Comparison of ENCODE assay signal across 8 cellular contexts in genomic region chr16:67393790-67394270, GRCh38. TPM values are rescaled to one million over a fixed set of nuclear protein-coding genes. Genes with fewer than 3 reads are reported as not detected.
DNase-seq lines count a peak whose midpoint lies in the region; ATAC-seq and TF ChIP-seq lines count a peak whose summit lies in the region.

No MANE protein-coding gene starts in this region.

- DNase-seq in AG04450 (ENCODE audit: low read depth, low spot score) (no peak), esophagus squamous epithelium (lab: John Stamatoyannopoulos, UW) (no peak), Ammon's horn (ENCODE audit: low spot score) (no peak), HuH-7.5 (ENCODE audit: low spot score) (no peak)

- H3K4me1 ChIP-seq in HUES64 (ENCODE audit: insufficient read depth, low read length) (peaks cover 18% of the 10 kb centered on the region), esophagus squamous epithelium (peaks cover 66 to 88% (median 70%) of the 10 kb centered on the region in 3 donors), neutrophil (ENCODE audit: control insufficient read depth in 1 of 2, insufficient read depth in 1 of 2, low read depth in 1 of 2, low read length in 1 of 2) (peaks cover 43 to 49% of the 10 kb centered on the region in 2 experiments)

- CTCF ChIA-PET in AG04450 (lab: Charles Lee), result interaction anchor here (0.5 to 1.7 kb wide), 19 partner anchors 8 to 253 kb away, joined by 3 to 15 read pairs (median 5); no protein-coding TSS in a partner anchor

- ATAC-seq in GM18498 (IDR thresholded peaks at IDR 0.05; ENCODE audit: unreplicated experiment) (no peak), GM18502 (IDR thresholded peaks at IDR 0.05; ENCODE audit: poor library complexity, unreplicated experiment) (no peak)

- TF ChIP-seq CTCF in AG04450 (IDR thresholded peaks at IDR 0.05; ENCODE audit: low read depth, low read length) (no peak), esophagus squamous epithelium (IDR thresholded peaks at IDR 0.05) (no peak), neutrophil (IDR thresholded peaks at IDR 0.05) (no peak)

- H3K4me3 ChIP-seq in AG04450 (ENCODE audit: low read depth, low read length) (peak overlapping the region; percentile 54), HUES64 (ENCODE audit: low read length) (peak overlapping the region; percentile 41), esophagus squamous epithelium (peak overlapping the region; percentile 4 to 56 (median 48)), neutrophil (ENCODE audit: low read depth in 1 of 2, low read length in 1 of 2) (peak overlapping the region; percentile 26 to 49)

- H3K9ac ChIP-seq in HUES64 (ENCODE audit: low read depth, low read length), result no peak overlapping the region

- H3K36me3 ChIP-seq in HUES64 (ENCODE audit: insufficient read depth, low read length) (no peaks in the 10 kb centered on the region), esophagus squamous epithelium (no peaks in the 10 kb centered on the region), neutrophil (no peaks in the 10 kb centered on the region)

- 8% methylated on average over 24 of the region's 24 CpGs for WGBS in HUES64
- 29 to 60% methylated on average over 1 to 5 of the region's 24 CpGs for WGBS in esophagus squamous epithelium, 2 donors

- POLR2A ChIA-PET in AG04450 (lab: Yijun Ruan, JAX), result interaction anchor here (1.0 to 1.7 kb wide), 3 partner anchors 116 to 147 kb away, joined by 3 to 5 read pairs (median 4); partner anchors contain the start of gene FHOD1

- H3K9me3 ChIP-seq in AG04450 (ENCODE audit: control insufficient read depth, insufficient read depth, low read length) (peaks cover 5% of the 10 kb centered on the region; the same call in 1 of the 2 replicates), HUES64 (ENCODE audit: insufficient read depth, low read depth, low read length) (no peaks in the 10 kb centered on the region), esophagus squamous epithelium (no peaks in the 10 kb centered on the region), neutrophil (no peaks in the 10 kb centered on the region)

- TF ChIP-seq POLR2A in esophagus squamous epithelium (IDR thresholded peaks at IDR 0.05), result no peak

- intact Hi-C loops in esophagus squamous epithelium (cut with DNase I), result no loop called here

- H3K27ac ChIP-seq in AG04450 (ENCODE audit: low read depth, low read length) (no peak overlapping the region), HUES64 (ENCODE audit: low read depth, low read length) (no peak overlapping the region), esophagus squamous epithelium (peak overlapping the region; percentile 44 to 84 (median 78)), neutrophil (no peak overlapping the region)

- peaks cover 3% of the 10 kb centered on the region for H3K27me3 ChIP-seq in AG04450 (ENCODE audit: control insufficient read depth, insufficient read depth, low read length)
- peaks cover 53% of the 10 kb centered on the region for H3K27me3 ChIP-seq in HUES64 (ENCODE audit: insufficient read depth, low read length)
- peaks cover 0 to 17% (median 0%) of the 10 kb centered on the region in 4 donors for H3K27me3 ChIP-seq in esophagus squamous epithelium
- H3K27me3 ChIP-seq in neutrophil, result peaks cover 67% of the 10 kb centered on the region

RNA-seq across cellular contexts. Expression of gene TPPP3, which starts 0.5 kb away (rescaled TPM):
- 1.5 TPM in 2 replicates for polyA plus RNA-seq in AG04450 (2011; rRNA removed)
- 0.70 TPM in 1 of 2 replicates, not detected in the other for polyA minus RNA-seq in AG04450 (2011; rRNA and poly(A)+ RNA removed)
- polyA plus RNA-seq in HUES64 (2013, experiment 1 of 2), result 0.80 TPM
- 1.3 TPM for polyA plus RNA-seq in HUES64 (2013, experiment 2 of 2)
- 10 to 100 TPM in 2 of 4 donors, 1 to 10 TPM in 2; 3.0 to 26.2 (median 8.2) TPM for total RNA-seq in esophagus squamous epithelium

RNA-seq across cellular contexts. Expression of gene ZDHHC1, which starts 22.4 kb away (rescaled TPM):
- 1.9 and 2.7 TPM in 2 replicates for polyA plus RNA-seq in AG04450 (2011; rRNA removed)
- polyA minus RNA-seq in AG04450 (2011; rRNA and poly(A)+ RNA removed), result 2.6 and 4.6 TPM in 2 replicates
- 1.4 TPM for polyA plus RNA-seq in HUES64 (2013, experiment 1 of 2)
- polyA plus RNA-seq in HUES64 (2013, experiment 2 of 2), result 3.0 TPM
- 10 to 100 TPM in 1 of 4 donors, 1 to 10 TPM in 3; 2.5 to 11.1 (median 3.8) TPM for total RNA-seq in esophagus squamous epithelium

RNA-seq across cellular contexts. Expression of gene HSD11B2, which starts 37.1 kb away (rescaled TPM):
- 0.07 TPM in 1 of 2 replicates, not detected in the other for polyA plus RNA-seq in AG04450 (2011; rRNA removed)
- not detected in 2 replicates for polyA minus RNA-seq in AG04450 (2011; rRNA and poly(A)+ RNA removed)
- polyA plus RNA-seq in HUES64 (2013, experiment 1 of 2), result 17.2 TPM
- polyA plus RNA-seq in HUES64 (2013, experiment 2 of 2), result 18.0 TPM
- total RNA-seq in esophagus squamous epithelium, result 10 to 100 TPM in 1 of 4 donors, 1 to 10 TPM in 3; 2.1 to 13.0 (median 6.7) TPM

Comparison
In these comparisons a context has a peak if more than half of its experiments do, and no peak if none do; other contexts are left out.
1. H3K27ac ChIP-seq: peak in esophagus squamous epithelium (4 of 4); none in AG04450 (single experiment), HUES64 (single experiment) and neutrophil (single experiment).
2. Peak in every context shown above with its lines, with median percentiles within 50 percentile points of each other: H3K4me3 ChIP-seq.